ENCODE assay signal across 20 cellular contexts in the genomic region with DNA sequence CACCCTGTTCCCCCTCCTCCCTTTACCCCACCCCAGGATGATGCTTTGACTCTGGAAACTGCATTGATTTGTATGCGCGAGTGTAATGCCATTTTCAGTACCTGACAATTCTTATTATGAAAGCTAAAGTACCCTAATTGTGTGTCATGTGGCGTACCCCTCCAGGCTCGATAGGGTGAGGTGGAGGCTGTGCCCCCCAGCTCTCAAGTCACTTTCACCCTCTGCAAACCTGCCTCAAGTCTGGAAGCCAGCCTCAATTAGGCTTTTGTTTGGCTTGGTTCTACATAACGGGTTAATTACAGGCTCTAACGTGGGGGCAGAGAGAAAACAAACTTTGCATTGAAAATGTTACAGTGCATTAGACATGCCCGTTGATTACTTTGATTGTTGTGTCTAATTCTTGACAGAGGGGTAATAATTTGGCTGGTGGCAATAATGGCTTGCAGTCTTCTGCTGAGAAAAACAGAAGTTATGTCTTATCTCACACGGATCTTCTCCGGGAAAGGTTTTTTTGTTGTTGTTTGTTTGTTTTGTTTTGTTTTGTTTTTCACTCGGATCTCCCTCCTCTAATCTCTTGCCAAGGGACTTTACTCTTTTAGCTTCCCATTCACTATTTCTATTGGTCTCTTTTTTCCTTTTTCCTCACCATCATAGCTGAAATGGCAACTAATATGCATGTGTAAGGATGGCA. TPM values are rescaled to one million over a fixed set of nuclear protein-coding genes. Genes with fewer than 3 reads are reported as not detected.
"Had no signal": no experiment of that assay in that cellular context is flagged by ENCODE, and none has a peak within 500 bp of the region (broad histone marks: within the 10 kb centered on the region; RNA-seq: fewer than 3 reads in every experiment).

No MANE protein-coding gene starts in this region.

- H3K36me3 ChIP-seq: heart left ventricle, neural progenitor cell, right lobe of liver, thoracic aorta had no signal

- H3K27ac ChIP-seq: epithelial cell of prostate, heart left ventricle, neural progenitor cell, right lobe of liver, thoracic aorta had no signal

- H3K4me1 ChIP-seq: heart left ventricle, right lobe of liver had no signal

- H3K4me3 Mint-ChIP-seq: activated T-helper 17 cell treated with anti-CD3 and anti-CD28 coated beads, Interleukin-2, amount 50 U/mL, for 72 hours; neural progenitor cell had no signal

- H3K9ac ChIP-seq: neural progenitor cell had no signal

- DNase-seq: activated CD4-positive, alpha-beta T cell treated with anti-CD3 and anti-CD28 coated beads, Interleukin-2, amount 50 U/mL, for 4 hours; activated naive CD4-positive, alpha-beta T cell treated with Interleukin-2 at 50 U/mL for 16 hours; anterior cingulate cortex; cortex of kidney; effector CD4-positive, alpha-beta T cell; heart left ventricle; islet precursor cell; right lobe of liver; stimulated activated CD4-positive, alpha-beta T cell treated with anti-CD3 and anti-CD28 coated beads, Interleukin-1b, Interleukin-23, amount 100 ng/mL, for 48 hours; stomach; T1000 had no signal

- H3K9me3 ChIP-seq: heart left ventricle, right lobe of liver, stomach, thoracic aorta had no signal

- H3K4me1 Mint-ChIP-seq: activated T-helper 17 cell treated with anti-CD3 and anti-CD28 coated beads, Interleukin-2, amount 50 U/mL, for 72 hours had no signal

- FAIRE-seq: frontal cortex had no signal

- H3K4me3 ChIP-seq: heart left ventricle, neural progenitor cell, right lobe of liver, stomach, thoracic aorta had no signal

- H3K36me3 Mint-ChIP-seq: neural progenitor cell had no signal

- H3K27ac Mint-ChIP-seq: activated T-helper 17 cell treated with anti-CD3 and anti-CD28 coated beads, Interleukin-2, amount 50 U/mL, for 72 hours; neural progenitor cell had no signal

- H3K9me3 Mint-ChIP-seq: activated T-helper 17 cell treated with anti-CD3 and anti-CD28 coated beads, Interleukin-2, amount 50 U/mL, for 72 hours; neural progenitor cell had no signal

RNA-seq across cellular contexts. Expression of a gene that starts 12.6 kb away (rescaled TPM):
- total RNA-seq: activated T-helper 17 cell treated with anti-CD3 and anti-CD28 coated beads, Interleukin-2, amount 50 U/mL, for 72 hours; left lobe of liver; lung microvascular endothelial cell; osteocyte; pulmonary artery endothelial cell; right lobe of liver; thoracic aorta had no signal
- polyA plus RNA-seq: heart left ventricle had no signal
